22 cellular contexts compared by ENCODE assay signal in the genomic region with DNA sequence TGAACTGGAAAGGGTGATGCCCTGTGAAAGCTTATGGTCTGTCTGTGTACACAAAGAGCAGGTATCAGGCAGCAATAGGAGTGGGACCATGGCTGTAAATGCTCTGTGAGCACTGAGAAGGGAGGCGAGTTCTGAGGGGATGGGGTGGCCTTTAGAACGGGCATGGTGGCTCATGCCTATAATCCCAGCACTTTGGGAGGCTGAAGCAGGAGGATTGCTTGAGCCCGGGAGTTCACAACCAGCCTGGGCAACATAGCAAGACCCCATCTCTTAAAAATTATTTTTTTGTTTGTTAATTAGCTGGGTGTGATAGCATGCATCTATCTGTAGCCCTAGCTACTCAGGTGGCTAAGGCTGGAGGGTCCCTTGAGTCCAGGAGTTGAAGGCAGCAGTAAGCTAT. TPM values are rescaled to one million over a fixed set of nuclear protein-coding genes. Genes with fewer than 3 reads are reported as not detected.
DNase-seq lines count a peak whose midpoint lies in the region; ATAC-seq, FAIRE-seq and TF ChIP-seq lines count a peak whose summit lies in the region.
"Had no signal": no experiment of that assay in that cellular context is flagged by ENCODE, and none has a peak within 500 bp of the region (broad histone marks: within the 10 kb centered on the region; RNA-seq: fewer than 3 reads in every experiment).

No MANE protein-coding gene starts in this region.

- H3K36me3 Mint-ChIP-seq in glutamatergic neuron (ENCODE audit: unreplicated experiment): peaks cover 5% of the 10 kb centered on the region

- no peak for TF ChIP-seq EP300 in GM12878 (IDR thresholded peaks at IDR 0.05; ENCODE audit: borderline replicate concordance in 1 of 2, control insufficient read depth in 1 of 2, low read depth in 2 of 2, low read length in 2 of 2)

- no peaks in the 10 kb centered on the region for H3F3A ChIP-seq in Loucy (ENCODE audit: low read depth)

- H3K9me3 ChIP-seq in DND-41 (ENCODE audit: insufficient read depth, low read length, severe bottlenecking): no peaks in the 10 kb centered on the region
- H3K9me3 ChIP-seq in Loucy (ENCODE audit: insufficient read depth, low read depth, low read length): no peaks in the 10 kb centered on the region
- no peaks in the 10 kb centered on the region for H3K9me3 ChIP-seq in GM12878 (replicated peaks; ENCODE audit: control insufficient read depth, insufficient read depth, low read length)
- H3K9me3 ChIP-seq: BE2C had no signal

- no peak for TF ChIP-seq POLR2A in GM12878 (IDR thresholded peaks at IDR 0.05; ENCODE audit: low read depth, low read length)

- H3K4me1 Mint-ChIP-seq in glutamatergic neuron (ENCODE audit: low read depth, unreplicated experiment): peaks cover 18% of the 10 kb centered on the region

- H3K4me1 ChIP-seq in DND-41 (ENCODE audit: insufficient read depth, low read length): peaks cover 36% of the 10 kb centered on the region
- peaks cover 32% of the 10 kb centered on the region for H3K4me1 ChIP-seq in Loucy (ENCODE audit: insufficient read depth, low read length, poor library complexity, severe bottlenecking)
- peaks cover 7% of the 10 kb centered on the region; the same call in 1 of the 2 replicates for H3K4me1 ChIP-seq in GM12878 (ENCODE audit: control insufficient read depth, insufficient read depth, low read length)
- H3K4me1 ChIP-seq: BE2C had no signal

- H3K79me2 ChIP-seq in DND-41 (ENCODE audit: insufficient read depth, low read length) (peaks cover 46% of the 10 kb centered on the region), Loucy (ENCODE audit: insufficient read depth, low read length) (peaks cover 56% of the 10 kb centered on the region), GM12878 (ENCODE audit: control insufficient read depth, insufficient read depth, low read length) (peaks cover 32% of the 10 kb centered on the region)

- DNase-seq in DND-41 (no peak), GM12878 (ENCODE audit: low read depth, low spot score) (no peak), glutamatergic neuron (no peak), RKO (ENCODE audit: low spot score) (no peak)
- no peak for DNase-seq in activated CD4-positive, alpha-beta T cell treated with anti-CD3 and anti-CD28 coated beads for 1 hour
- DNase-seq: ACHN; BE2C; CD4-positive, alpha-beta memory T cell; DMS153; DMS79; GF-D8 had no signal

- peak overlapping the region; percentile 46 for H3K4me3 Mint-ChIP-seq in glutamatergic neuron (ENCODE audit: unreplicated experiment)
- H3K4me3 Mint-ChIP-seq: CD14-positive monocyte had no signal

- H3K9me2 ChIP-seq in Loucy (replicated peaks; ENCODE audit: low read depth, low read length): no peaks in the 10 kb centered on the region

- SMC1A ChIA-PET in GM12878 (lab: Charles Lee; ENCODE audit: uncharacterized antibody, unreplicated experiment): no interaction called here

- H3K27me3 ChIP-seq in DND-41 (ENCODE audit: insufficient read depth, low read length, poor library complexity) (no peaks in the 10 kb centered on the region), Loucy (ENCODE audit: insufficient read depth, low read length, poor library complexity, severe bottlenecking) (no peaks in the 10 kb centered on the region), GM12878 (replicated peaks in 1 of 2; ENCODE audit: control insufficient read depth in 2 of 2, insufficient read depth in 2 of 2, low read length in 1 of 2) (no peaks in the 10 kb centered on the region)
- H3K27me3 ChIP-seq: BE2C had no signal

- H3K27ac ChIP-seq in DND-41 (ENCODE audit: low read length) (no peak overlapping the region), GM12878 (ENCODE audit: control insufficient read depth, insufficient read depth) (no peak overlapping the region)
- H3K27ac ChIP-seq: HL-60, KMS-11 had no signal

- H4K20me1 ChIP-seq in DND-41 (ENCODE audit: insufficient read depth, low read length) (peaks cover 36% of the 10 kb centered on the region), Loucy (ENCODE audit: insufficient read depth, low read length, poor library complexity, severe bottlenecking) (peaks cover 47% of the 10 kb centered on the region), GM12878 (ENCODE audit: control insufficient read depth, insufficient read depth) (peaks cover 4% of the 10 kb centered on the region; the same call in 1 of the 2 replicates)

- H3K27ac Mint-ChIP-seq in glutamatergic neuron (ENCODE audit: unreplicated experiment): no peak overlapping the region

- H3K9me3 Mint-ChIP-seq in glutamatergic neuron (ENCODE audit: unreplicated experiment): peaks cover 5% of the 10 kb centered on the region
- H3K9me3 Mint-ChIP-seq: CD4-positive, alpha-beta memory T cell; GM23338 had no signal

- RAD21 ChIA-PET in GM12878 (lab: Charles Lee; ENCODE audit: unreplicated experiment): no interaction called here

- POLR2A ChIA-PET in GM12878 (lab: Charles Lee): interaction anchor here (0.6 kb wide), 1 partner anchor 8 kb away, joined by 3 read pairs; no protein-coding TSS in a partner anchor

- no peak overlapping the region for H2AFZ ChIP-seq in DND-41 (ENCODE audit: low read depth, low read length)
- H2AFZ ChIP-seq in Loucy (ENCODE audit: low read length): no peak overlapping the region
- H2AFZ ChIP-seq in GM12878 (ENCODE audit: control insufficient read depth, low read depth, low read length): no peak overlapping the region
- H2AFZ ChIP-seq: GM23338 had no signal

- intact Hi-C loops in GM12878 (cut with micrococcal nuclease; ENCODE audit: unreplicated experiment): no loop called here

- no peak overlapping the region for H3K9ac ChIP-seq in DND-41 (ENCODE audit: low read depth, low read length)
- H3K9ac ChIP-seq in Loucy (ENCODE audit: low read depth, low read length, poor library complexity, severe bottlenecking): peak overlapping the region; percentile 52
- no peak overlapping the region for H3K9ac ChIP-seq in GM12878 (ENCODE audit: control insufficient read depth, insufficient read depth, low read length)
- H3K9ac ChIP-seq: KMS-11 had no signal

- H3K4me2 ChIP-seq in DND-41 (ENCODE audit: insufficient read depth, low read length) (peak overlapping the region; percentile 30; the same call in 1 of the 2 replicates), Loucy (ENCODE audit: low read depth, low read length, poor library complexity, severe bottlenecking) (peak overlapping the region; percentile 98), GM12878 (ENCODE audit: control insufficient read depth, insufficient read depth) (peak overlapping the region; percentile 61)
- H3K4me2 ChIP-seq: GM23338, KMS-11 had no signal

- H3K4me3 ChIP-seq in DND-41 (ENCODE audit: low read depth in 1 of 2, low read length in 2 of 2) (no peak overlapping the region), Loucy (ENCODE audit: low read length, poor library complexity, severe bottlenecking) (peak overlapping the region; percentile 98), GM12878 (no peak overlapping the region)
- H3K4me3 ChIP-seq: GM23338 had no signal

- in situ Hi-C loops in GM12878 (cut with MboI): no loop called here

- TF ChIP-seq CTCF in DND-41 (IDR thresholded peaks at IDR 0.05; ENCODE audit: borderline replicate concordance, extremely low read depth, low read length, poor library complexity, severe bottlenecking): no peak
- TF ChIP-seq CTCF in Loucy (conservative IDR thresholded peaks at IDR 0.05; ENCODE audit: low read length): no peak
- no peak for TF ChIP-seq CTCF in GM12878 (IDR thresholded peaks at IDR 0.05 in 2 of 3, conservative IDR thresholded peaks at IDR 0.05 in 1 of 3; ENCODE audit: control insufficient read depth in 2 of 3, extremely low read depth in 1 of 3, insufficient read depth in 1 of 3, low read depth in 3 of 3, low read length in 3 of 3)
- TF ChIP-seq CTCF in glutamatergic neuron (IDR thresholded peaks at IDR 0.05; ENCODE audit: partially characterized antibody, unreplicated experiment): no peak

- no TSS peak for BruUV-seq in GM12878 (replicated peaks; lab: Mats Ljungman, UMichigan)

- H3K36me3 ChIP-seq in DND-41 (ENCODE audit: insufficient read depth, low read length): peaks cover 67% of the 10 kb centered on the region
- H3K36me3 ChIP-seq in Loucy (ENCODE audit: insufficient read depth, low read length): peaks cover 43% of the 10 kb centered on the region
- peaks cover 18 to 25% of the 10 kb centered on the region in 2 experiments for H3K36me3 ChIP-seq in GM12878 (ENCODE audit: control insufficient read depth in 2 of 2, insufficient read depth in 2 of 2, low read length in 1 of 2)

- H3K27me3 Mint-ChIP-seq in glutamatergic neuron (ENCODE audit: unreplicated experiment): peaks cover 5% of the 10 kb centered on the region
- H3K27me3 Mint-ChIP-seq: CD4-positive, alpha-beta memory T cell had no signal

- FAIRE-seq in GM12878 (lab: Jason Lieb, UNC): no peak
- FAIRE-seq: A204.1, GM19239, HTR-8/SVneo had no signal

- 95% methylated on average over 3 of the region's 3 CpGs for WGBS in GM12878 (ENCODE audit: insufficient coverage, insufficient replicate concordance, low lambda C conversion rate, missing lambda C conversion rate)

- ATAC-seq in DND-41 (ENCODE audit: insufficient read depth, low read depth) (no peak), GM12878 (no peak), GM21529 (IDR thresholded peaks at IDR 0.05; ENCODE audit: unreplicated experiment) (no peak), HG03108 (IDR thresholded peaks at IDR 0.05; ENCODE audit: unreplicated experiment) (no peak)
- ATAC-seq: GM23338, HCT116 had no signal

- TF ChIP-seq RAD21 in GM12878 (IDR thresholded peaks at IDR 0.05; ENCODE audit: insufficient read depth, low read depth, low read length): no peak

- CTCF ChIA-PET in GM12878 (lab: Yijun Ruan, JAX): no interaction called here

RNA-seq across cellular contexts. Expression of a gene that starts 3.5 kb away (rescaled TPM):
- 23.3 and 29.2 TPM in 2 replicates for total RNA-seq in GM12878 (2013; cell fraction: nucleolus; rRNA removed)
- total RNA-seq in GM12878 (2014; rRNA removed) (27.5 and 32.6 TPM in 2 replicates), GM12878 (2014; rRNA removed; fragmentation: Illumina TruSeq; extraction: Trizol) (17.9 and 22.5 TPM in 2 replicates), GM12878 (2021) (31.5 and 36.3 TPM in 2 replicates), glutamatergic neuron (ENCODE audit: unreplicated experiment) (83.7 TPM)
- 5.0 TPM for polyA plus RNA-seq in GM12878 (2011; ENCODE audit: low read depth)
- polyA plus RNA-seq in GM12878 (2011; rRNA removed) (11.9 and 19.0 TPM in 2 replicates), GM12878 (2014; fragmentation: Illumina TruSeq; extraction: Trizol) (6.3 and 14.7 TPM in 2 replicates), GM12878 (2014; fragmentation: Nextera tagmentation; extraction: Ambion mirVana) (1 to 10 TPM; 1.1 to 1.2 TPM), GM12878 (2014; rRNA removed) (38.2 and 41.4 TPM in 2 replicates), GM12878 (2016; fragmentation: Nextera tagmentation; extraction: Ambion mirVana) (1 to 10 TPM in 1 of 2 experiments, under 1 TPM in 1; 0.88 to 1.2 TPM)
- 25.5 and 40.3 TPM in 2 replicates for polyA plus RNA-seq in GM12878 (2011; cell fraction: cytosol; rRNA removed)
- polyA plus RNA-seq in GM12878 (2011; cell fraction: nucleus; rRNA removed): 28.1 and 40.9 TPM in 2 replicates
- polyA plus RNA-seq in GM12878 (2012): 16.2 and 23.1 TPM in 2 replicates
- 8.3 and 14.2 TPM in 2 replicates for polyA minus RNA-seq in GM12878 (2011; rRNA and poly(A)+ RNA removed)
- 8.4 and 9.9 TPM in 2 replicates for polyA minus RNA-seq in GM12878 (2011; cell fraction: cytosol; rRNA and poly(A)+ RNA removed)
- 9.6 and 12.7 TPM in 2 replicates for polyA minus RNA-seq in GM12878 (2011; cell fraction: nucleus; rRNA and poly(A)+ RNA removed)

RNA-seq across cellular contexts. Expression of a gene that starts 22.2 kb away (rescaled TPM):
- total RNA-seq in GM12878 (2013; cell fraction: nucleolus; rRNA removed): 23.7 and 26.6 TPM in 2 replicates
- total RNA-seq in GM12878 (2014; rRNA removed) (10.7 and 14.8 TPM in 2 replicates), GM12878 (2014; rRNA removed; fragmentation: Illumina TruSeq; extraction: Trizol) (9.3 and 9.7 TPM in 2 replicates), GM12878 (2021) (29.5 and 30.0 TPM in 2 replicates), glutamatergic neuron (ENCODE audit: unreplicated experiment) (76.8 TPM)
- polyA plus RNA-seq in GM12878 (2011; ENCODE audit: low read depth): 7.8 TPM
- polyA plus RNA-seq in GM12878 (2011; rRNA removed) (11.3 and 14.5 TPM in 2 replicates), GM12878 (2014; fragmentation: Illumina TruSeq; extraction: Trizol) (13.6 and 16.1 TPM in 2 replicates), GM12878 (2014; fragmentation: Nextera tagmentation; extraction: Ambion mirVana) (under 1 TPM; 0.19 to 0.40 TPM), GM12878 (2014; rRNA removed) (20.2 and 22.2 TPM in 2 replicates), GM12878 (2016; fragmentation: Nextera tagmentation; extraction: Ambion mirVana) (10 to 100 TPM in 1 of 2 experiments, 1 to 10 TPM in 1; 4.1 to 11.9 TPM)
- 13.9 and 15.3 TPM in 2 replicates for polyA plus RNA-seq in GM12878 (2011; cell fraction: cytosol; rRNA removed)
- polyA plus RNA-seq in GM12878 (2011; cell fraction: nucleus; rRNA removed): 21.1 and 29.6 TPM in 2 replicates
- polyA plus RNA-seq in GM12878 (2012): 12.7 and 13.2 TPM in 2 replicates
- 20.0 and 24.5 TPM in 2 replicates for polyA minus RNA-seq in GM12878 (2011; rRNA and poly(A)+ RNA removed)
- 14.2 and 16.5 TPM in 2 replicates for polyA minus RNA-seq in GM12878 (2011; cell fraction: cytosol; rRNA and poly(A)+ RNA removed)
- 8.9 and 19.0 TPM in 2 replicates for polyA minus RNA-seq in GM12878 (2011; cell fraction: nucleus; rRNA and poly(A)+ RNA removed)

RNA-seq across cellular contexts. Expression of a gene that starts 48.2 kb away (rescaled TPM):
- total RNA-seq in GM12878 (2013; cell fraction: nucleolus; rRNA removed): 3.7 and 4.8 TPM in 2 replicates
- 5.5 and 5.6 TPM in 2 replicates for total RNA-seq in GM12878 (2014; rRNA removed)
- total RNA-seq in GM12878 (2014; rRNA removed; fragmentation: Illumina TruSeq; extraction: Trizol): 2.3 and 2.4 TPM in 2 replicates
- total RNA-seq in GM12878 (2021): 7.3 and 7.9 TPM in 2 replicates
- polyA plus RNA-seq in GM12878 (2011; ENCODE audit: low read depth): 1.1 TPM
- 2.5 and 2.6 TPM in 2 replicates for polyA plus RNA-seq in GM12878 (2011; rRNA removed)
- 1.4 and 2.3 TPM in 2 replicates for polyA plus RNA-seq in GM12878 (2011; cell fraction: cytosol; rRNA removed)
- 8.2 and 12.1 TPM in 2 replicates for polyA plus RNA-seq in GM12878 (2011; cell fraction: nucleus; rRNA removed)
- polyA plus RNA-seq in GM12878 (2012): 2.5 and 2.8 TPM in 2 replicates
- polyA plus RNA-seq in GM12878 (2014; fragmentation: Illumina TruSeq; extraction: Trizol): 2.0 and 2.2 TPM in 2 replicates
- polyA plus RNA-seq in GM12878 (2014; fragmentation: Nextera tagmentation; extraction: Ambion mirVana): under 1 TPM; 0.39 to 0.99 TPM
- polyA plus RNA-seq in GM12878 (2014; rRNA removed): 4.4 and 5.5 TPM in 2 replicates
- under 1 TPM; 0.40 to 0.43 TPM for polyA plus RNA-seq in GM12878 (2016; fragmentation: Nextera tagmentation; extraction: Ambion mirVana)
- 1.6 and 2.0 TPM in 2 replicates for polyA minus RNA-seq in GM12878 (2011; rRNA and poly(A)+ RNA removed)
- 1.2 and 2.9 TPM in 2 replicates for polyA minus RNA-seq in GM12878 (2011; cell fraction: cytosol; rRNA and poly(A)+ RNA removed)
- 1.9 and 4.2 TPM in 2 replicates for polyA minus RNA-seq in GM12878 (2011; cell fraction: nucleus; rRNA and poly(A)+ RNA removed)
- total RNA-seq in glutamatergic neuron (ENCODE audit: unreplicated experiment): 216 TPM
- polyA plus RNA-seq: CD14-positive monocyte had no signal

Comparison
In these comparisons a context has a peak if more than half of its experiments do, and no peak if none do; other contexts are left out.
1. H3K4me2 ChIP-seq: peak in every context shown above with its lines; median percentile 98 in Loucy; 61 in GM12878; 30 in DND-41.
2. RNA of a gene that starts 48.2 kb away (total RNA-seq): 216 TPM in glutamatergic neuron (single experiment); 2.3 to 7.9 TPM in GM12878; every median in the first group is over 10 times any median in the second.